8 cellular contexts compared by ENCODE assay signal in the genomic region with DNA sequence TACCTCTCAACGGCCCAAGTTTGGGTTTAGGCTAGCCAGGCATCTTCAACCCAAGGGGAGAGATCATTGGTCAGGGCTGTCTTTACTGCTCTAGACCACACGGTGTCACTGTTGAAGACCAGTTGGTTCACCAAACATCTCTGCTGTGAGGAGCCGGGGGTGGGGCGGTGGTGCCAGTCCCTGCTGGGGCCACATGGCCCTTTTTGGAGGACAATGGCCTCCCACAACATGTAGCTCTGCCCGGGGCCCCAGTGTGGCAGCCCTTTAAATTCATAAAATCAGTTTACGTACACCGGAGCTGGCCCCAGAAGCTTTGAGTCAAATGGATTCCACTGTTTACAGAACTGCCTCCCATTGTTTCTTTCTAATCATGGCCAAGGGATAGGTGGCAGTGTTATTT. TPM values are rescaled to one million over a fixed set of nuclear protein-coding genes. Genes with fewer than 3 reads are reported as not detected.
DNase-seq lines count a peak whose midpoint lies in the region; ATAC-seq, FAIRE-seq and TF ChIP-seq lines count a peak whose summit lies in the region.

No MANE protein-coding gene starts in this region.

- H3K4me1 ChIP-seq in body of pancreas = peaks cover 56% of the 10 kb centered on the region

- peak; percentile 95 for ATAC-seq in GM21723 (IDR thresholded peaks at IDR 0.05; ENCODE audit: unreplicated experiment)
- ATAC-seq in body of pancreas = peak; percentile 62

- 37 to 55% methylated on average over 7 of the region's 7 CpGs for WGBS in body of pancreas, 2 donors

- peak; percentile 63 for DNase-seq in NK-92 treated with Interleukin-12 subunit alpha and Interleukin-12 subunit beta, amount 100 ng/mL, for 24 hours (lab: John Stamatoyannopoulos, UW)
- no peak for DNase-seq in NK-92 (lab: John Stamatoyannopoulos, UW; ENCODE audit: unreplicated experiment)
- DNase-seq in HuH-7.5 (ENCODE audit: low spot score) = peak; percentile 57
- DNase-seq in RCC 7860 (ENCODE audit: low spot score) = peak; percentile 43
- DNase-seq in body of pancreas = peak; percentile 72 to 76 (median 73)
- peak; percentile 80 for DNase-seq in islet precursor cell
- DNase-seq in stimulated activated CD4-positive, alpha-beta T cell treated with anti-CD3 and anti-CD28 coated beads, TNF-alpha, amount 100 ng/mL, for 48 hours (ENCODE audit: low read depth in 3 of 3) = peak in 2 of 3 donors; percentile 8 to 20

- no peaks in the 10 kb centered on the region for H3K27me3 ChIP-seq in body of pancreas

- no peaks in the 10 kb centered on the region for H3K36me3 ChIP-seq in body of pancreas (replicated peaks in 1 of 2; ENCODE audit: insufficient read depth in 1 of 2, low read depth in 2 of 2)

- no peak for FAIRE-seq in RCC 7860 (lab: Jason Lieb, UNC)

- H3K4me3 ChIP-seq in body of pancreas = no peak overlapping the region

- TF ChIP-seq POLR2A in body of pancreas (IDR thresholded peaks at IDR 0.05) = no peak

- peak overlapping the region in 3 of 4 donors; percentile 31 to 93 (median 90) for H3K27ac ChIP-seq in body of pancreas

- intact Hi-C loops in body of pancreas (cut with DNase I) = no loop called here

- no peaks in the 10 kb centered on the region for H3K9me3 ChIP-seq in body of pancreas

- peak; percentile 29 to 79 (median 74) for TF ChIP-seq CTCF in body of pancreas (IDR thresholded peaks at IDR 0.05)

RNA-seq across cellular contexts. Expression of a gene that starts 19.1 kb away (rescaled TPM):
- 10 to 100 TPM in 1 of 2 donors, 1 to 10 TPM in 1; 7.9 to 13.2 TPM for total RNA-seq in body of pancreas

RNA-seq across cellular contexts. Expression of a gene that starts 24.9 kb away (rescaled TPM):
- total RNA-seq in body of pancreas = 100 to 1,000 TPM; 104 to 168 TPM
